ENCODE assay signal across 8 cellular contexts in genomic region chr16:3282747-3283524, GRCh38. TPM values are rescaled to one million over a fixed set of nuclear protein-coding genes. Genes with fewer than 3 reads are reported as not detected.
DNase-seq lines count a peak whose midpoint lies in the region; ATAC-seq and TF ChIP-seq lines count a peak whose summit lies in the region.

Gene ZNF263, plus strand, starts transcription at chr16:3283491. Its CDS starts 328 bp downstream, at chr16:3283819.

- H3K27ac ChIP-seq in right cardiac atrium (ENCODE audit: low read length) (peak within 1 kb of the TSS; percentile 100), uterus (peak within 1 kb of the TSS; percentile 99)

- under 1% methylated on average over 70 of the region's 70 CpGs for WGBS in right cardiac atrium

- H3K9me3 ChIP-seq in right cardiac atrium (ENCODE audit: control insufficient read depth, low read length) (peaks cover 2% of the 10 kb centered on the region), uterus (peaks cover 0 to 10% of the 10 kb centered on the region in 2 donors)

- TF ChIP-seq CTCF in uterus (IDR thresholded peaks at IDR 0.05), result peak in 1 of 4 experiments; percentile 9

- ATAC-seq in GM18498 (IDR thresholded peaks at IDR 0.05; ENCODE audit: unreplicated experiment) (peak; percentile 78), HG02943 (IDR thresholded peaks at IDR 0.05; ENCODE audit: low read depth, unreplicated experiment) (peak; percentile 76), right cardiac atrium (peak; percentile 97 to 98)

- intact Hi-C loops in T-helper 2 cell treated with Interferon-gamma antibody and Interleukin-4, amounts not matched to agents 100 ng/mL and 5 ng/mL, for 36 hours (cut with micrococcal nuclease), result loop anchor here (1.0 to 10.0 kb wide), 9 partner anchors 19 to 332 kb away; partner anchors contain the start of genes NAA60, OR1F1, SLX4 and TIGD7
- intact Hi-C loops in right cardiac atrium (cut with DNase I) (loop anchor here in 1 of 4 donors (2.0 kb wide), 1 partner anchor 22 kb away; the partner anchor contains the start of genes TIGD7 and ZNF75A), uterus (cut with DNase I; ENCODE audit: low total_unique reads) (no loop called here)

- no peaks in the 10 kb centered on the region for H3K4me1 ChIP-seq in right cardiac atrium (ENCODE audit: control insufficient read depth, insufficient read depth, low read length)
- peaks cover 0 to 6% of the 10 kb centered on the region in 2 donors for H3K4me1 ChIP-seq in uterus

- peak within 1 kb of the TSS; percentile 92 for H3K4me3 ChIP-seq in right cardiac atrium (ENCODE audit: low read length)
- peak within 1 kb of the TSS; percentile 70 to 94 for H3K4me3 ChIP-seq in uterus

- DNase-seq in NCI-H187 treated with DMSO at 0.1 percent for 48 hours (lab: John Stamatoyannopoulos, UW) (peak; percentile 99), anterior cingulate cortex (lab: John Stamatoyannopoulos, UW) (peak; percentile 75 to 98 (median 96)), right cardiac atrium (peak; percentile 96 to 98 (median 98)), pulmonary artery endothelial cell (ENCODE audit: low read depth, low spot score) (peak; percentile 92), uterus (peak; percentile 94 to 96)

- peak; percentile 36 to 62 for TF ChIP-seq POLR2A in uterus (IDR thresholded peaks at IDR 0.05)

- H3K27me3 ChIP-seq in right cardiac atrium (ENCODE audit: control insufficient read depth, insufficient read depth), result no peaks in the 10 kb centered on the region
- no peaks in the 10 kb centered on the region for H3K27me3 ChIP-seq in uterus

- H3K36me3 ChIP-seq in uterus, result no peaks in the 10 kb centered on the region

RNA-seq across cellular contexts. Expression of gene ZNF263, which starts in this region (rescaled TPM):
- total RNA-seq in T-helper 2 cell treated with Interferon-gamma antibody and Interleukin-4, amounts not matched to agents 100 ng/mL and 5 ng/mL, for 36 hours, result 26.0 and 27.4 TPM in 2 replicates
- total RNA-seq in right cardiac atrium (10 to 100 TPM; 10.5 to 17.8 (median 12.0) TPM), pulmonary artery endothelial cell (39.6 and 52.1 TPM in 2 replicates), uterus (10 to 100 TPM; 13.2 to 82.5 (median 53.9) TPM)
- 8.3 TPM for polyA plus RNA-seq in right cardiac atrium

Comparison
In these comparisons a context has a peak if more than half of its experiments do, and no peak if none do; other contexts are left out.
1. Peak in every context shown above with its lines: DNase-seq, ATAC-seq, H3K4me3 ChIP-seq and H3K27ac ChIP-seq.